In the genomic region with DNA sequence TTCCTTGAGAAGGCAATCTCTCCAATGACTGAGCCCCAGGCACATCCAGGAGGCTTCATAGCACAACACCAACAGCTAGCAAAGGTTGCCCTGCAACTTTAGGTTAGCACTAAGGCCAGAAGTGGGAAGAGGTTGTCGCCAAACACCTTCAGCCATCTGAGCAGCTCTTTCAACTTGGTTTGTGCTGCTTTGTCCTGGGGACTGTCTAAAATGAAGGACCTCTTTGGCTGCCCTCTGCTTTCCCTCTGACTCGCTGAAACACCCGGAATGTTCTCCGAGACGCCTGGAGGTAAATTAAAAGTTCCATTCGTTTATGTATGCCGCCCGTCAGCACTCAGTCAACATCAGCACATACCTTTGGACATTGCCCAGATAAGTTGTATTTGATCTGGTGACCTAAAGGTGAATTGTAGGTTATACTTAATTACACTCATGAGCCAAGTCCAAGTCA, we compare ENCODE assay signal across 2 cellular contexts.
TF ChIP-seq lines count a peak whose summit lies in the region.

No MANE protein-coding gene starts in this region.

TF ChIP-seq in HCT116, 20 proteins besides CTCF, POLR2A, EP300 and RAD21:
- TF ChIP-seq, protein P1, sequence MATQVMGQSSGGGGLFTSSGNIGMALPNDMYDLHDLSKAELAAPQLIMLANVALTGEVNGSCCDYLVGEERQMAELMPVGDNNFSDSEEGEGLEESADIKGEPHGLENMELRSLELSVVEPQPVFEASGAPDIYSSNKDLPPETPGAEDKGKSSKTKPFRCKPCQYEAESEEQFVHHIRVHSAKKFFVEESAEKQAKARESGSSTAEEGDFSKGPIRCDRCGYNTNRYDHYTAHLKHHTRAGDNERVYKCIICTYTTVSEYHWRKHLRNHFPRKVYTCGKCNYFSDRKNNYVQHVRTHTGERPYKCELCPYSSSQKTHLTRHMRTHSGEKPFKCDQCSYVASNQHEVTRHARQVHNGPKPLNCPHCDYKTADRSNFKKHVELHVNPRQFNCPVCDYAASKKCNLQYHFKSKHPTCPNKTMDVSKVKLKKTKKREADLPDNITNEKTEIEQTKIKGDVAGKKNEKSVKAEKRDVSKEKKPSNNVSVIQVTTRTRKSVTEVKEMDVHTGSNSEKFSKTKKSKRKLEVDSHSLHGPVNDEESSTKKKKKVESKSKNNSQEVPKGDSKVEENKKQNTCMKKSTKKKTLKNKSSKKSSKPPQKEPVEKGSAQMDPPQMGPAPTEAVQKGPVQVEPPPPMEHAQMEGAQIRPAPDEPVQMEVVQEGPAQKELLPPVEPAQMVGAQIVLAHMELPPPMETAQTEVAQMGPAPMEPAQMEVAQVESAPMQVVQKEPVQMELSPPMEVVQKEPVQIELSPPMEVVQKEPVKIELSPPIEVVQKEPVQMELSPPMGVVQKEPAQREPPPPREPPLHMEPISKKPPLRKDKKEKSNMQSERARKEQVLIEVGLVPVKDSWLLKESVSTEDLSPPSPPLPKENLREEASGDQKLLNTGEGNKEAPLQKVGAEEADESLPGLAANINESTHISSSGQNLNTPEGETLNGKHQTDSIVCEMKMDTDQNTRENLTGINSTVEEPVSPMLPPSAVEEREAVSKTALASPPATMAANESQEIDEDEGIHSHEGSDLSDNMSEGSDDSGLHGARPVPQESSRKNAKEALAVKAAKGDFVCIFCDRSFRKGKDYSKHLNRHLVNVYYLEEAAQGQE (IDR thresholded peaks at IDR 0.05; ENCODE audit: low read depth) = no peak
- TF ChIP-seq TCF7L2 (IDR thresholded peaks at IDR 0.05; ENCODE audit: borderline replicate concordance, extremely low read depth, insufficient read depth, insufficient read length) (no peak), SP1 (IDR thresholded peaks at IDR 0.05; ENCODE audit: low read depth) (no peak), ZNF274 (IDR thresholded peaks at IDR 0.05; ENCODE audit: low read depth, low read length) (no peak), ZFX (IDR thresholded peaks at IDR 0.05) (no peak)
- TF ChIP-seq, protein P2, sequence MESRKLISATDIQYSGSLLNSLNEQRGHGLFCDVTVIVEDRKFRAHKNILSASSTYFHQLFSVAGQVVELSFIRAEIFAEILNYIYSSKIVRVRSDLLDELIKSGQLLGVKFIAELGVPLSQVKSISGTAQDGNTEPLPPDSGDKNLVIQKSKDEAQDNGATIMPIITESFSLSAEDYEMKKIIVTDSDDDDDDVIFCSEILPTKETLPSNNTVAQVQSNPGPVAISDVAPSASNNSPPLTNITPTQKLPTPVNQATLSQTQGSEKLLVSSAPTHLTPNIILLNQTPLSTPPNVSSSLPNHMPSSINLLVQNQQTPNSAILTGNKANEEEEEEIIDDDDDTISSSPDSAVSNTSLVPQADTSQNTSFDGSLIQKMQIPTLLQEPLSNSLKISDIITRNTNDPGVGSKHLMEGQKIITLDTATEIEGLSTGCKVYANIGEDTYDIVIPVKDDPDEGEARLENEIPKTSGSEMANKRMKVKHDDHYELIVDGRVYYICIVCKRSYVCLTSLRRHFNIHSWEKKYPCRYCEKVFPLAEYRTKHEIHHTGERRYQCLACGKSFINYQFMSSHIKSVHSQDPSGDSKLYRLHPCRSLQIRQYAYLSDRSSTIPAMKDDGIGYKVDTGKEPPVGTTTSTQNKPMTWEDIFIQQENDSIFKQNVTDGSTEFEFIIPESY (IDR thresholded peaks at IDR 0.05; ENCODE audit: extremely low read depth, insufficient replicate concordance, low read length) = no peak

TF ChIP-seq in liver, 16 proteins besides CTCF, POLR2A, EP300 and RAD21 (continued from another document):
- TF ChIP-seq, protein P1 (IDR thresholded peaks at IDR 0.05) = peak; percentile 36
- peak; percentile 70 for TF ChIP-seq NR2F2 (IDR thresholded peaks at IDR 0.05)
- TF ChIP-seq SP1 (IDR thresholded peaks at IDR 0.05) = peak; percentile 67
- TF ChIP-seq EGR1 (IDR thresholded peaks at IDR 0.05; ENCODE audit: low read depth in 2 of 2) = no peak
- peak; percentile 88 to 91 for TF ChIP-seq HNF4A (conservative IDR thresholded peaks at IDR 0.05)
- TF ChIP-seq JUND (IDR thresholded peaks at IDR 0.05) = peak in 1 of 2 donors; percentile 42
- TF ChIP-seq FOXA2 (IDR thresholded peaks at IDR 0.05) = peak; percentile 75
- TF ChIP-seq RXRA (IDR thresholded peaks at IDR 0.05) = peak; percentile 63 to 79
- TF ChIP-seq FOXA1 (IDR thresholded peaks at IDR 0.05) = peak; percentile 49
- TF ChIP-seq, protein P3, sequence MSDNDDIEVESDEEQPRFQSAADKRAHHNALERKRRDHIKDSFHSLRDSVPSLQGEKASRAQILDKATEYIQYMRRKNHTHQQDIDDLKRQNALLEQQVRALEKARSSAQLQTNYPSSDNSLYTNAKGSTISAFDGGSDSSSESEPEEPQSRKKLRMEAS (IDR thresholded peaks at IDR 0.05) = no peak
- TF ChIP-seq YY1 (IDR thresholded peaks at IDR 0.05) = peak; percentile 77
- TF ChIP-seq HNF4G (IDR thresholded peaks at IDR 0.05) = peak; percentile 29
TF ChIP-seq in liver: peak in this region for 10.
